ENCODE assay signal across 8 cellular contexts in genomic region chr7:66481229-66481628, GRCh38.
DNase-seq lines count a peak whose midpoint lies in the region; ATAC-seq, FAIRE-seq and TF ChIP-seq lines count a peak whose summit lies in the region.
"Not testable (repeated sequence)": the region's sequence is repeated elsewhere in the genome, so short reads cannot be mapped to it uniquely, and the experiment has no call there.

No MANE protein-coding gene starts in this region.

- not testable (repeated sequence) for H3K4me3 Mint-ChIP-seq in activated naive CD8-positive, alpha-beta T cell treated with anti-CD3 and anti-CD28 coated beads, Interleukin-2, amount 10 ng/mL, durations not matched to agents 7 days and 5 days; central memory CD8-positive, alpha-beta T cell; nephron progenitor cell; type B pancreatic cell

- not testable (repeated sequence) for H3K4me1 ChIP-seq in foreskin keratinocyte

- ATAC-seq in activated naive CD8-positive, alpha-beta T cell treated with anti-CD3 and anti-CD28 coated beads, Interleukin-2, amount 10 ng/mL, durations not matched to agents 7 days and 5 days (ENCODE audit: low read depth); central memory CD8-positive, alpha-beta T cell (replicated peaks; ENCODE audit: extremely low read depth, poor library complexity, severe bottlenecking): not testable (repeated sequence)
- ATAC-seq in esophagus mucosa (peak; percentile 100), foreskin keratinocyte (peak; percentile 81)

- peaks cover 20% of the 10 kb centered on the region for H3K36me3 Mint-ChIP-seq in activated naive CD8-positive, alpha-beta T cell treated with anti-CD3 and anti-CD28 coated beads, Interleukin-2, amount 10 ng/mL, durations not matched to agents 7 days and 5 days
- peaks cover 23% of the 10 kb centered on the region for H3K36me3 Mint-ChIP-seq in central memory CD8-positive, alpha-beta T cell (ENCODE audit: insufficient read depth)
- peaks cover 59% of the 10 kb centered on the region for H3K36me3 Mint-ChIP-seq in nephron progenitor cell (ENCODE audit: low read depth)
- H3K36me3 Mint-ChIP-seq in type B pancreatic cell = peaks cover 19% of the 10 kb centered on the region

- TF ChIP-seq CTCF in foreskin keratinocyte (conservative IDR thresholded peaks at IDR 0.05) = peak; percentile 35
- TF ChIP-seq CTCF in nephron progenitor cell (IDR thresholded peaks at IDR 0.05); type B pancreatic cell (conservative IDR thresholded peaks at IDR 0.05): not testable (repeated sequence)

- not testable (repeated sequence) for H3K27me3 Mint-ChIP-seq in activated naive CD8-positive, alpha-beta T cell treated with anti-CD3 and anti-CD28 coated beads, Interleukin-2, amount 10 ng/mL, durations not matched to agents 7 days and 5 days; central memory CD8-positive, alpha-beta T cell; nephron progenitor cell (ENCODE audit: low read depth, poor library complexity); type B pancreatic cell

- peak; percentile 35 for FAIRE-seq in GM19239 (lab: Jason Lieb, UNC)

- not testable (repeated sequence) for H3K27me3 ChIP-seq in foreskin keratinocyte

- peak overlapping the region; percentile 39 for H3K27ac Mint-ChIP-seq in activated naive CD8-positive, alpha-beta T cell treated with anti-CD3 and anti-CD28 coated beads, Interleukin-2, amount 10 ng/mL, durations not matched to agents 7 days and 5 days
- H3K27ac Mint-ChIP-seq in central memory CD8-positive, alpha-beta T cell (ENCODE audit: low read depth) = peak overlapping the region; percentile 49
- H3K27ac Mint-ChIP-seq in nephron progenitor cell = peak overlapping the region; percentile 6
- peak overlapping the region; percentile 88 for H3K27ac Mint-ChIP-seq in type B pancreatic cell

- DNase-seq in GM19239 (ENCODE audit: insufficient read length, low spot score); activated naive CD8-positive, alpha-beta T cell treated with anti-CD3 and anti-CD28 coated beads, Interleukin-2, amount 10 ng/mL, durations not matched to agents 7 days and 5 days; central memory CD8-positive, alpha-beta T cell (ENCODE audit: low spot score in 2 of 2); nephron progenitor cell; type B pancreatic cell (ENCODE audit: extremely low spot score, unreplicated experiment): not testable (repeated sequence)
- DNase-seq in epithelial cell of prostate (ENCODE audit: low read depth, low spot score) (peak; percentile 20), foreskin keratinocyte (peak in 1 of 2 donors; percentile 66)

- POLR2A ChIA-PET in activated naive CD8-positive, alpha-beta T cell treated with anti-CD3 and anti-CD28 coated beads, Interleukin-2, amount 10 ng/mL, durations not matched to agents 7 days and 5 days (lab: Charles Lee) = not testable (repeated sequence)

- not testable (repeated sequence) for H3K9me3 Mint-ChIP-seq in activated naive CD8-positive, alpha-beta T cell treated with anti-CD3 and anti-CD28 coated beads, Interleukin-2, amount 10 ng/mL, durations not matched to agents 7 days and 5 days; central memory CD8-positive, alpha-beta T cell; nephron progenitor cell; type B pancreatic cell

- H3K4me1 Mint-ChIP-seq in activated naive CD8-positive, alpha-beta T cell treated with anti-CD3 and anti-CD28 coated beads, Interleukin-2, amount 10 ng/mL, durations not matched to agents 7 days and 5 days; central memory CD8-positive, alpha-beta T cell; nephron progenitor cell; type B pancreatic cell (ENCODE audit: unreplicated experiment): not testable (repeated sequence)

- peak overlapping the region; percentile 77 for H3K27ac ChIP-seq in epithelial cell of prostate
- not testable (repeated sequence) for H3K27ac ChIP-seq in foreskin keratinocyte

Comparison
In these comparisons a context has a peak if more than half of its experiments do, and no peak if none do; other contexts are left out.
1. H3K27ac Mint-ChIP-seq: peak in every context shown above with its lines; median percentile 88 in type B pancreatic cell; 49 in central memory CD8-positive, alpha-beta T cell; 39 in activated naive CD8-positive, alpha-beta T cell treated with anti-CD3 and anti-CD28 coated beads, Interleukin-2, amount 10 ng/mL, durations not matched to agents 7 days and 5 days; 6 in nephron progenitor cell.